In the genomic region with DNA sequence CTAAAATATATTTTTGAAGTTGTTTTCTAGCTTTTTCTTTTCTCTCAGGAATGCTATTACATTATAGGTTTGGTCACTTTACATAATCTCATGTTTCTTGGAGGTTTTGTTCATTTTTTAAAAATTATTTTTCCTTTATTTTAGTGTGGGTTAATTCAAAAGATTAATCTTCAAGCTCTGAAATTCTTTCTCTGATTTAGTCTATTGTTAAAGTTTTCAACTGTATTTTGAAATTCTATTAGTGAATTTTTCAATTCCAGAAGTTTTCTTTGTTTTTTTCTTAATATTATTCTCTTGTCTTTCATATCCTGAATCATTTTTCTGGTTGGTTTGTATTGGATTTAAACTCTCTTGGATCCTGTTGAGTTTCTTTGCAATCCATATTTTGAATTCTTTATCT, we compare ENCODE assay signal across 26 cellular contexts.
"Had no signal": no experiment of that assay in that cellular context is flagged by ENCODE, and none has a peak within 500 bp of the region (broad histone marks: within the 10 kb centered on the region; RNA-seq: fewer than 3 reads in every experiment).

No MANE protein-coding gene starts in this region.

- DNase-seq: activated CD4-positive, alpha-beta memory T cell treated with anti-CD3 and anti-CD28 coated beads, Interleukin-2, amount 10 ng/mL, durations not matched to agents 7 days and 5 days; activated CD4-positive, alpha-beta T cell treated with anti-CD3 and anti-CD28 coated beads for 1 hour; activated CD4-positive, alpha-beta T cell treated with anti-CD3 and anti-CD28 coated beads for 4 hours; activated CD4-positive, alpha-beta T cell treated with anti-CD3 and anti-CD28 coated beads, Interleukin-2, amount 50 U/mL, for 4 hours; activated CD8-positive, alpha-beta memory T cell treated with anti-CD3 and anti-CD28 coated beads, Interleukin-2, amount 50 U/mL, for 48 hours; activated effector memory CD4-positive, alpha-beta T cell treated with Interleukin-2 at 50 U/mL for 16 hours; activated gamma-delta T cell treated with Interleukin-2 at 50 U/mL for 16 hours; activated naive CD4-positive, alpha-beta T cell treated with anti-CD3 and anti-CD28 coated beads, Interleukin-2, amount 50 U/mL, for 16 hours; activated naive CD4-positive, alpha-beta T cell treated with Interleukin-2 at 50 U/mL for 16 hours; activated T-cell treated with anti-CD3 and anti-CD28 coated beads for 4 hours; activated T-cell treated with anti-CD3 and anti-CD28 coated beads, Interleukin-2, amount 50 U/mL, for 24 hours; amniotic stem cell; anterior cingulate cortex; cortex of kidney; effector CD4-positive, alpha-beta T cell; effector memory CD8-positive, alpha-beta T cell; foreskin keratinocyte; gastrocnemius medialis; glutamatergic neuron; heart left ventricle; hypothalamus had no signal

- H3K36me3 ChIP-seq: brain microvascular endothelial cell, esophagus muscularis mucosa, gastrocnemius medialis, heart left ventricle had no signal

- ATAC-seq: activated T-helper 17 cell treated with anti-CD3 and anti-CD28 coated beads, Interleukin-2, amount 50 U/mL, for 72 hours; effector memory CD8-positive, alpha-beta T cell; foreskin keratinocyte; gastrocnemius medialis; heart left ventricle had no signal

- H3K4me3 ChIP-seq: esophagus muscularis mucosa, gastrocnemius medialis, heart left ventricle had no signal

- H3K4me1 ChIP-seq: esophagus muscularis mucosa, foreskin keratinocyte, gastrocnemius medialis, heart left ventricle had no signal

- H3K27ac ChIP-seq: brain microvascular endothelial cell, esophagus muscularis mucosa, foreskin keratinocyte, gastrocnemius medialis, heart left ventricle, VCaP had no signal

- H3K27me3 ChIP-seq: brain microvascular endothelial cell, esophagus muscularis mucosa, gastrocnemius medialis, heart left ventricle had no signal

- FAIRE-seq: astrocyte had no signal
